8 cellular contexts compared by ENCODE assay signal in genomic region chr3:49164983-49165720, GRCh38. TPM values are rescaled to one million over a fixed set of nuclear protein-coding genes. Genes with fewer than 3 reads are reported as not detected.
DNase-seq lines count a peak whose midpoint lies in the region; ATAC-seq and TF ChIP-seq lines count a peak whose summit lies in the region.

No MANE protein-coding gene starts in this region.

- no peak overlapping the region for H2BK120ac ChIP-seq in neuronal stem cell (ENCODE audit: low read depth, low read length)

- no peak overlapping the region for H3K23ac ChIP-seq in neuronal stem cell (ENCODE audit: low read depth, low read length, poor library complexity)

- peaks cover 5% of the 10 kb centered on the region for H3K79me1 ChIP-seq in neuronal stem cell (ENCODE audit: low read depth, low read length)

- no peak overlapping the region for H2AFZ ChIP-seq in neuronal stem cell (ENCODE audit: low read length)

- H3K4me3 ChIP-seq in NT2/D1 (ENCODE audit: insufficient read length, low read depth) (peak overlapping the region; percentile 92), endodermal cell (ENCODE audit: low read length) (peak overlapping the region; percentile 99), neuronal stem cell (ENCODE audit: low read length in 2 of 2) (peak overlapping the region; percentile 97 to 98)

- peaks cover 10% of the 10 kb centered on the region for H3K4me1 Mint-ChIP-seq in endodermal cell

- H2BK12ac ChIP-seq in neuronal stem cell (ENCODE audit: low read length) = no peak overlapping the region

- H2BK5ac ChIP-seq in neuronal stem cell (ENCODE audit: low read length) = no peak overlapping the region

- TF ChIP-seq CTCF in endodermal cell (conservative IDR thresholded peaks at IDR 0.05) = no peak

- peak overlapping the region; percentile 53 for H3K4me2 ChIP-seq in neuronal stem cell (ENCODE audit: insufficient read depth, low read length, poor library complexity, severe bottlenecking)

- peak overlapping the region; percentile 96 for H3K9ac ChIP-seq in NT2/D1 (ENCODE audit: insufficient read length, low read depth)
- peak overlapping the region; percentile 81 for H3K9ac ChIP-seq in endodermal cell (ENCODE audit: extremely low read depth, low read length, poor library complexity, severe bottlenecking)
- H3K9ac ChIP-seq in neuronal stem cell (ENCODE audit: low read depth, low read length, poor library complexity) = no peak overlapping the region

- peak overlapping the region; percentile 92 for H3K4me3 Mint-ChIP-seq in endodermal cell

- H3K27me3 Mint-ChIP-seq in endodermal cell (ENCODE audit: insufficient read depth) = peaks cover 29% of the 10 kb centered on the region

- 49 to 53% methylated on average over 4 to 6 of the region's 6 CpGs for WGBS in endodermal cell (ENCODE audit: insufficient coverage in 1 of 2, insufficient read length in 1 of 2), 2 experiments
- WGBS in neuronal stem cell (ENCODE audit: extremely low coverage in 2 of 2, insufficient read length in 2 of 2, insufficient replicate concordance in 1 of 2), 2 donors = no CpG with 5 or more reads among the region's 6 CpGs

- peak overlapping the region; percentile 89 for H3K27ac Mint-ChIP-seq in endodermal cell

- H3K36me3 ChIP-seq in NT2/D1 (ENCODE audit: insufficient read depth, insufficient read length, low read length) (peaks cover 43% of the 10 kb centered on the region), endodermal cell (ENCODE audit: control insufficient read depth, insufficient read depth, low read length) (peaks cover 26% of the 10 kb centered on the region), neuronal stem cell (replicated peaks in 1 of 2; ENCODE audit: control insufficient read depth in 2 of 2, insufficient read depth in 2 of 2, low read length in 2 of 2) (peaks cover 20 to 39% of the 10 kb centered on the region in 2 donors)

- no peak overlapping the region for H4K8ac ChIP-seq in neuronal stem cell (ENCODE audit: low read depth, low read length)

- no peak for ATAC-seq in HG03095 (IDR thresholded peaks at IDR 0.05; ENCODE audit: unreplicated experiment)
- no peak for ATAC-seq in GM18502 (IDR thresholded peaks at IDR 0.05; ENCODE audit: poor library complexity, unreplicated experiment)

- H3K9me3 Mint-ChIP-seq in endodermal cell = peaks cover 1% of the 10 kb centered on the region

- H3K4me1 ChIP-seq in NT2/D1 (ENCODE audit: insufficient read depth, insufficient read length) (peaks cover 4% of the 10 kb centered on the region), endodermal cell (ENCODE audit: control insufficient read depth, insufficient read depth, low read length) (peaks cover 4% of the 10 kb centered on the region), neuronal stem cell (ENCODE audit: control insufficient read depth in 2 of 2, insufficient read depth in 1 of 2, low read depth in 1 of 2, low read length in 2 of 2) (peaks cover 3 to 11% of the 10 kb centered on the region in 2 donors)

- peaks cover 18% of the 10 kb centered on the region for H3K36me3 Mint-ChIP-seq in endodermal cell (ENCODE audit: low read depth)

- no peak overlapping the region for H4K91ac ChIP-seq in neuronal stem cell (ENCODE audit: low read depth, low read length, poor library complexity)

- no peak overlapping the region for H3K18ac ChIP-seq in neuronal stem cell (ENCODE audit: low read length)

- H2BK15ac ChIP-seq in neuronal stem cell (ENCODE audit: low read length) = no peak overlapping the region

- H2AK5ac ChIP-seq in neuronal stem cell (ENCODE audit: low read depth, low read length) = no peak overlapping the region

- H3K27ac ChIP-seq in endodermal cell (ENCODE audit: low read depth, low read length) = no peak overlapping the region
- no peak overlapping the region for H3K27ac ChIP-seq in neuronal stem cell (replicated peaks; ENCODE audit: low read length)

- H3K27me3 ChIP-seq in NT2/D1 (ENCODE audit: insufficient read depth, insufficient read length) (no peaks in the 10 kb centered on the region), endodermal cell (ENCODE audit: control insufficient read depth, insufficient read depth, low read length, poor library complexity, severe bottlenecking) (peaks cover 15% of the 10 kb centered on the region), neuronal stem cell (ENCODE audit: control insufficient read depth in 3 of 3, insufficient read depth in 3 of 3, low read depth in 1 of 3, low read length in 3 of 3) (peaks cover 0 to 2% (median 0%) of the 10 kb centered on the region in 3 experiments)

- H3K4ac ChIP-seq in neuronal stem cell (ENCODE audit: low read length) = no peak overlapping the region

- H3K14ac ChIP-seq in neuronal stem cell (ENCODE audit: low read length) = no peak overlapping the region

- H3K9me3 ChIP-seq in NT2/D1 (ENCODE audit: insufficient read depth, low read length) (no peaks in the 10 kb centered on the region), endodermal cell (ENCODE audit: control insufficient read depth, low read length) (peaks cover 7% of the 10 kb centered on the region), neuronal stem cell (replicated peaks in 1 of 2; ENCODE audit: control insufficient read depth in 2 of 2, insufficient read depth in 1 of 2, low read depth in 1 of 2, low read length in 2 of 2) (peaks cover 0 to 6% of the 10 kb centered on the region in 2 donors)

- DNase-seq in COLO668 (lab: John Stamatoyannopoulos, UW; ENCODE audit: unreplicated experiment) = peak; percentile 1
- no peak for DNase-seq in NT2/D1 (ENCODE audit: low read depth, low spot score)
- no peak for DNase-seq in endodermal cell
- no peak for DNase-seq in neuronal stem cell (ENCODE audit: low spot score)
- no peak for DNase-seq in germinal center (ENCODE audit: low spot score)
- no peak for DNase-seq in NCI-H1436 (lab: John Stamatoyannopoulos, UW)

RNA-seq across cellular contexts. Expression of gene CCDC71, which starts 1.0 kb away (rescaled TPM):
- 10 to 100 TPM; 23.4 to 25.7 TPM for total RNA-seq in endodermal cell
- 25.0 TPM for polyA plus RNA-seq in endodermal cell (2013, experiment 1 of 2)
- polyA plus RNA-seq in endodermal cell (2013, experiment 2 of 2) = 22.0 TPM
- polyA plus RNA-seq in neuronal stem cell (2013, experiment 1 of 2) = 17.1 TPM
- polyA plus RNA-seq in neuronal stem cell (2013, experiment 2 of 2) = 16.2 TPM

RNA-seq across cellular contexts. Expression of gene KLHDC8B, which starts 6.2 kb away (rescaled TPM):
- total RNA-seq in endodermal cell = 10 to 100 TPM; 33.5 to 36.1 TPM
- 56.8 TPM for polyA plus RNA-seq in endodermal cell (2013, experiment 1 of 2)
- 55.2 TPM for polyA plus RNA-seq in endodermal cell (2013, experiment 2 of 2)
- polyA plus RNA-seq in neuronal stem cell (2013, experiment 1 of 2) = 44.7 TPM
- 43.9 TPM for polyA plus RNA-seq in neuronal stem cell (2013, experiment 2 of 2)

RNA-seq across cellular contexts. Expression of gene LAMB2, which starts 32.3 kb away (rescaled TPM):
- total RNA-seq in endodermal cell = 10 to 100 TPM; 83.6 to 97.8 TPM
- polyA plus RNA-seq in endodermal cell (2013, experiment 1 of 2) = 159 TPM
- 154 TPM for polyA plus RNA-seq in endodermal cell (2013, experiment 2 of 2)
- polyA plus RNA-seq in neuronal stem cell (2013, experiment 1 of 2) = 91.9 TPM
- polyA plus RNA-seq in neuronal stem cell (2013, experiment 2 of 2) = 91.3 TPM

RNA-seq across cellular contexts. Expression of gene USP19, which starts 44.5 kb away (rescaled TPM):
- total RNA-seq in endodermal cell = 10 to 100 TPM; 61.5 to 63.2 TPM
- polyA plus RNA-seq in endodermal cell (2013, experiment 1 of 2) = 50.7 TPM
- polyA plus RNA-seq in endodermal cell (2013, experiment 2 of 2) = 43.1 TPM
- 22.3 TPM for polyA plus RNA-seq in neuronal stem cell (2013, experiment 1 of 2)
- polyA plus RNA-seq in neuronal stem cell (2013, experiment 2 of 2) = 21.3 TPM
